Comparison of ENCODE assay signal across 29 cellular contexts in the genomic region with DNA sequence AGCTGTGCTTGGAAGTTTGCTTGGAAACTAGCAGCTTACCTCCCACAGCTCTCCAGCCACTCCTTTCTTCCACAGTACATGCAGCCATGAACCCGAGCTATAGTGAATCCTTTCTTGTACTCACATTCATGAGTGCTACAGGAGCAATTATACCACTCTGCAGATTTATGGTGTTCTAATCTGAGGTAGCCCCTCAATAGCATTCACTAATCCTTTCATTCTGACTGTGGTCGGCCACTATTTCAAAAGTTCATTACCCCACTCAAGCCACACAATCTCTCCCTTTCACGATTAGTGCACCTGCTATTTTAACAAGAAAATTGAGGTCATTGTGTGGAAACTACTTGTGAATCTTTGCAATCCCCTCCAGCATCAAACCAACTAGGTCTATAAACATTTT. TPM values are rescaled to one million over a fixed set of nuclear protein-coding genes. Genes with fewer than 3 reads are reported as not detected.
"Had no signal": no experiment of that assay in that cellular context is flagged by ENCODE, and none has a peak within 500 bp of the region (broad histone marks: within the 10 kb centered on the region; RNA-seq: fewer than 3 reads in every experiment).

No MANE protein-coding gene starts in this region.

- H3K9me3 ChIP-seq: esophagus muscularis mucosa, gastrocnemius medialis, heart left ventricle had no signal

- H3K4me3 ChIP-seq: esophagus muscularis mucosa, gastrocnemius medialis, heart left ventricle had no signal

- H3K4me1 ChIP-seq: esophagus muscularis mucosa, foreskin keratinocyte, gastrocnemius medialis, heart left ventricle had no signal

- H3K36me3 ChIP-seq: brain microvascular endothelial cell, esophagus muscularis mucosa, gastrocnemius medialis, heart left ventricle had no signal

- DNase-seq: activated CD4-positive, alpha-beta memory T cell treated with anti-CD3 and anti-CD28 coated beads for 36 hours; activated CD4-positive, alpha-beta T cell treated with anti-CD3 and anti-CD28 coated beads for 36 hours; activated CD4-positive, alpha-beta T cell treated with anti-CD3 and anti-CD28 coated beads, Interleukin-2, amount 10 ng/mL, durations not matched to agents 24 days and 14 days; activated CD4-positive, CD25-positive, alpha-beta regulatory T cell; activated CD4-positive, CD25-positive, alpha-beta regulatory T cell treated with anti-CD3 and anti-CD28 coated beads, Interleukin-2, amount 50 U/mL, for 72 hours; activated CD8-positive, alpha-beta memory T cell treated with anti-CD3 and anti-CD28 coated beads, Interleukin-2, amount 10 ng/mL, durations not matched to agents 7 days and 5 days; activated CD8-positive, alpha-beta memory T cell treated with anti-CD3 and anti-CD28 coated beads, Interleukin-2, amount 50 U/mL, for 4 hours; activated CD8-positive, alpha-beta T cell treated with anti-CD3 and anti-CD28 coated beads, Interleukin-2, amount 10 ng/mL, durations not matched to agents 7 days and 5 days; activated gamma-delta T cell; activated naive CD4-positive, alpha-beta T cell treated with anti-CD3 and anti-CD28 coated beads, Interleukin-2, amount 50 U/mL, for 16 hours; activated naive CD4-positive, alpha-beta T cell treated with Interleukin-2 at 50 U/mL for 16 hours; activated T-cell treated with anti-CD3 and anti-CD28 coated beads, Interleukin-2, amount 50 U/mL, for 1 hour; activated T-cell treated with anti-CD3 and anti-CD28 coated beads, Interleukin-2, amount 50 U/mL, for 48 hours; amniotic stem cell; anterior cingulate cortex; brain microvascular endothelial cell; caudate nucleus; cortex of kidney; dermis blood vessel endothelial cell; effector CD4-positive, alpha-beta T cell; effector memory CD8-positive, alpha-beta T cell; erythroblast; foreskin keratinocyte; gastrocnemius medialis; glutamatergic neuron; heart left ventricle; hypothalamus had no signal

- H3K27me3 ChIP-seq: brain microvascular endothelial cell, esophagus muscularis mucosa, foreskin keratinocyte, gastrocnemius medialis, heart left ventricle had no signal

- H3K27ac ChIP-seq: brain microvascular endothelial cell, esophagus muscularis mucosa, foreskin keratinocyte, gastrocnemius medialis, heart left ventricle had no signal

RNA-seq across cellular contexts. Expression of a gene that starts 53.2 kb away (rescaled TPM):
- total RNA-seq: activated CD4-positive, alpha-beta memory T cell treated with anti-CD3 and anti-CD28 coated beads for 36 hours; activated CD4-positive, alpha-beta T cell treated with anti-CD3 and anti-CD28 coated beads for 36 hours; activated CD4-positive, alpha-beta T cell treated with anti-CD3 and anti-CD28 coated beads, Interleukin-2, amount 10 ng/mL, durations not matched to agents 24 days and 14 days; activated CD8-positive, alpha-beta memory T cell treated with anti-CD3 and anti-CD28 coated beads for 36 hours; activated CD8-positive, alpha-beta memory T cell treated with anti-CD3 and anti-CD28 coated beads, Interleukin-2, amount 10 ng/mL, durations not matched to agents 7 days and 5 days; activated CD8-positive, alpha-beta T cell treated with anti-CD3 and anti-CD28 coated beads, Interleukin-2, amount 10 ng/mL, durations not matched to agents 7 days and 5 days had no signal
